ENCODE assay signal across 23 cellular contexts in the genomic region with DNA sequence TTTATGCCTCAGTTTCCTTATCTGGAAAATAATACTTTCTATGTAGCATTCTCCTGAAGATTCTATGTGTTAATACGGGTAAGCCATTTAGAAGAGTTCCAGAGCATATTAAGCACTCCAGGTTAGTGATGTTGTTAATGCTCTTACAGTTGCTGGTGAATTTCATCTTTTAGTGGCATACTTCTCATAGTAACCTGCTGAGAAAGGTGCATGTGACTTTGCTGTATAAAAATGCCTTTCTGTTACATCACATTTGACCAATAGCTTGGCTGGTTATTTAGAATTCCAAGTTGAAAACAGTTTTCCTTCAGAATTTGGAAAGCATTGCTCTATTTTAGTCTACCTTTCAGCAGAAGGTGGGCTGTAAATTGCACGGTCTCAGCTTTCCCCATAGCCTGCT.
"Had no signal": no experiment of that assay in that cellular context is flagged by ENCODE, and none has a peak within 500 bp of the region (broad histone marks: within the 10 kb centered on the region; RNA-seq: fewer than 3 reads in every experiment).

No MANE protein-coding gene starts in this region.

- H3K4me3 Mint-ChIP-seq: activated naive CD4-positive, alpha-beta T cell treated with anti-CD3 and anti-CD28 coated beads for 36 hours; activated T-cell treated with anti-CD3 and anti-CD28 coated beads, Interleukin-2, amount 50 U/mL, for 4 hours; neural crest cell; T-helper 2 cell treated with Interferon-gamma antibody and Interleukin-4, amounts not matched to agents 5 μg/mL and 100 μg/mL, for 36 hours had no signal

- H3K27ac Mint-ChIP-seq: activated naive CD4-positive, alpha-beta T cell treated with anti-CD3 and anti-CD28 coated beads for 36 hours; T-helper 2 cell treated with Interferon-gamma antibody and Interleukin-4, amounts not matched to agents 5 μg/mL and 100 μg/mL, for 36 hours had no signal

- H3K4me1 Mint-ChIP-seq: neural crest cell had no signal

- H3K27ac ChIP-seq: foreskin keratinocyte, left ventricle myocardium inferior, psoas muscle, right lobe of liver, testis, upper lobe of left lung had no signal

- H3K36me3 ChIP-seq: left ventricle myocardium inferior, right lobe of liver, upper lobe of left lung had no signal

- DNase-seq: activated CD4-positive, alpha-beta T cell treated with anti-CD3 and anti-CD28 coated beads, Interleukin-2, amount 50 U/mL, for 1 hour; activated CD8-positive, alpha-beta memory T cell treated with anti-CD3 and anti-CD28 coated beads, Interleukin-2, amount 50 U/mL, for 4 hours; activated naive CD4-positive, alpha-beta T cell treated with anti-CD3 and anti-CD28 coated beads for 36 hours; activated T-cell treated with anti-CD3 and anti-CD28 coated beads, Interleukin-2, amount 50 U/mL, for 4 hours; aorta; cerebellar nuclear complex; dermis blood vessel endothelial cell; effector memory CD4-positive, alpha-beta T cell; hippocampal formation; kidney; left ventricle myocardium inferior; mammary epithelial cell; psoas muscle; right lobe of liver; small intestine; stimulated activated CD4-positive, alpha-beta T cell treated with anti-CD3 and anti-CD28 coated beads, Interleukin-15, amount 100 ng/mL, for 24 hours; stimulated activated CD4-positive, alpha-beta T cell treated with anti-CD3 and anti-CD28 coated beads, Interleukin-4, amount 100 ng/mL, for 1 hour; testis; upper lobe of left lung had no signal

- H3K4me3 ChIP-seq: left ventricle myocardium inferior, psoas muscle, right lobe of liver, testis, upper lobe of left lung had no signal

- H3K27me3 ChIP-seq: foreskin keratinocyte, right lobe of liver, testis, upper lobe of left lung had no signal

- H3K4me1 ChIP-seq: foreskin keratinocyte, psoas muscle, right lobe of liver, testis had no signal

- ATAC-seq: activated CD4-positive, CD25-positive, alpha-beta regulatory T cell treated with anti-CD3 and anti-CD28 coated beads, Interleukin-2, amount 50 U/mL, for 24 hours; activated T-cell treated with anti-CD3 and anti-CD28 coated beads, Interleukin-2, amount 50 U/mL, for 4 hours; foreskin keratinocyte; psoas muscle; right lobe of liver had no signal

- H3K9me3 ChIP-seq: right lobe of liver, testis, upper lobe of left lung had no signal
